ENCODE assay signal across 15 cellular contexts in genomic region chr9:101427957-101428655, GRCh38. TPM values are rescaled to one million over a fixed set of nuclear protein-coding genes. Genes with fewer than 3 reads are reported as not detected.
DNase-seq lines count a peak whose midpoint lies in the region; ATAC-seq, FAIRE-seq and TF ChIP-seq lines count a peak whose summit lies in the region.
"Had no signal": no experiment of that assay in that cellular context is flagged by ENCODE, and none has a peak within 500 bp of the region (broad histone marks: within the 10 kb centered on the region; RNA-seq: fewer than 3 reads in every experiment).

No MANE protein-coding gene starts in this region.

- TF ChIP-seq CTCF in hepatocyte (IDR thresholded peaks at IDR 0.05; ENCODE audit: poor library complexity) = no peak

- no peaks in the 10 kb centered on the region for H3K4me1 ChIP-seq in hepatocyte (ENCODE audit: insufficient read depth)

- ATAC-seq in GM18861 (IDR thresholded peaks at IDR 0.05; ENCODE audit: unreplicated experiment) (peak; percentile 65), GM21526 (IDR thresholded peaks at IDR 0.05; ENCODE audit: low FRiP score, unreplicated experiment) (peak; percentile 64), HG03354 (IDR thresholded peaks at IDR 0.05; ENCODE audit: poor library complexity, severe bottlenecking, unreplicated experiment) (peak; percentile 78)
- ATAC-seq: HCT116, left cardiac atrium had no signal

- H3K36me3 ChIP-seq in hepatocyte (replicated peaks; ENCODE audit: insufficient read depth, low read depth) = no peaks in the 10 kb centered on the region
- no peaks in the 10 kb centered on the region for H3K36me3 ChIP-seq in MG63

- no peaks in the 10 kb centered on the region for H3K79me2 ChIP-seq in hepatocyte

- H3K4me3 ChIP-seq in hepatocyte (no peak overlapping the region), MG63 (no peak overlapping the region)

- H4K20me1 ChIP-seq in hepatocyte (ENCODE audit: insufficient read depth, poor library complexity, severe bottlenecking) = no peaks in the 10 kb centered on the region

- no peak for DNase-seq in hepatocyte (ENCODE audit: low spot score)
- DNase-seq in MG63 = no peak
- no peak for DNase-seq in urothelium cell line (ENCODE audit: low spot score)
- no peak for DNase-seq in HK-2 (ENCODE audit: unreplicated experiment)
- no peak for DNase-seq in posterior vena cava (ENCODE audit: low spot score)
- DNase-seq: amniotic stem cell, left cardiac atrium had no signal

- no peaks in the 10 kb centered on the region for H3K9me3 ChIP-seq in hepatocyte (ENCODE audit: low read depth)
- no peaks in the 10 kb centered on the region for H3K9me3 ChIP-seq in MG63

- peak overlapping the region; percentile 62 for H3K27ac ChIP-seq in hepatocyte
- H3K27ac ChIP-seq: C4-2B had no signal

- H3K4me2 ChIP-seq in hepatocyte = no peak overlapping the region

- no peak overlapping the region for H2AFZ ChIP-seq in hepatocyte

- no peaks in the 10 kb centered on the region for H3K9me2 ChIP-seq in hepatocyte (replicated peaks; ENCODE audit: insufficient read depth)

- FAIRE-seq in urothelium cell line (lab: Jason Lieb, UNC) = no peak
- FAIRE-seq: RCC 7860 had no signal

- H3K27me3 ChIP-seq in hepatocyte (no peaks in the 10 kb centered on the region), MG63 (no peaks in the 10 kb centered on the region)

- intact Hi-C loops in posterior vena cava (cut with DNase I) = no loop called here

- 83% methylated on average over 3 of the region's 3 CpGs for WGBS in hepatocyte (ENCODE audit: low lambda C conversion rate, missing lambda C conversion rate)

RNA-seq across cellular contexts. Expression of gene ALDOB, which starts 7.5 kb away (rescaled TPM):
- 236 and 264 TPM in 2 replicates for total RNA-seq in hepatocyte
- polyA plus RNA-seq in hepatocyte = 44.0 and 71.6 TPM in 2 replicates
- total RNA-seq in MG63 (2014; rRNA removed; shearing (Covaris generic); ENCODE audit: low replicate concordance) = not detected in 2 replicates
- total RNA-seq in posterior vena cava = under 1 TPM in 1 of 2 donors, not detected in 1; 0.24 TPM
- total RNA-seq: glomerular endothelial cell, neural crest cell had no signal

RNA-seq across cellular contexts. Expression of gene ZNF189, which starts 29.5 kb away (rescaled TPM):
- total RNA-seq in hepatocyte = 50.0 and 60.3 TPM in 2 replicates
- polyA plus RNA-seq in hepatocyte = 11.1 and 13.6 TPM in 2 replicates
- total RNA-seq in MG63 (2014; rRNA removed; shearing (Covaris generic); ENCODE audit: low replicate concordance) = 14.1 and 31.1 TPM in 2 replicates
- 10 to 100 TPM; 17.8 to 18.7 TPM for total RNA-seq in posterior vena cava

RNA-seq across cellular contexts. Expression of gene MRPL50, which starts 29.7 kb away (rescaled TPM):
- total RNA-seq in hepatocyte (22.8 and 24.1 TPM in 2 replicates), posterior vena cava (1 to 10 TPM; 8.9 to 9.5 TPM)
- 23.1 and 23.7 TPM in 2 replicates for polyA plus RNA-seq in hepatocyte
- total RNA-seq in MG63 (2014; rRNA removed; shearing (Covaris generic); ENCODE audit: low replicate concordance) = 14.3 and 18.6 TPM in 2 replicates

RNA-seq across cellular contexts. Expression of gene BAAT, which starts 43.3 kb away (rescaled TPM):
- total RNA-seq in hepatocyte (41.8 and 45.2 TPM in 2 replicates), posterior vena cava (under 1 TPM in 1 of 2 donors, not detected in 1; 0.09 TPM)
- polyA plus RNA-seq in hepatocyte = 13.8 and 19.8 TPM in 2 replicates
- 0.13 TPM in 1 of 2 replicates, not detected in the other for total RNA-seq in MG63 (2014; rRNA removed; shearing (Covaris generic); ENCODE audit: low replicate concordance)
- total RNA-seq: glomerular endothelial cell had no signal

Comparison
In these comparisons a context has a peak if more than half of its experiments do, and no peak if none do; other contexts are left out.
1. RNA of gene ALDOB, which starts 7.5 kb away (total RNA-seq): 236 to 264 TPM in hepatocyte; 0.24 TPM in posterior vena cava and not detected in MG63; every median in the first group is over 100 times any median in the second.
2. Peak in every context shown above with its lines, with median percentiles within 50 percentile points of each other: ATAC-seq.